Comparison of ENCODE assay signal across 19 cellular contexts in the genomic region with DNA sequence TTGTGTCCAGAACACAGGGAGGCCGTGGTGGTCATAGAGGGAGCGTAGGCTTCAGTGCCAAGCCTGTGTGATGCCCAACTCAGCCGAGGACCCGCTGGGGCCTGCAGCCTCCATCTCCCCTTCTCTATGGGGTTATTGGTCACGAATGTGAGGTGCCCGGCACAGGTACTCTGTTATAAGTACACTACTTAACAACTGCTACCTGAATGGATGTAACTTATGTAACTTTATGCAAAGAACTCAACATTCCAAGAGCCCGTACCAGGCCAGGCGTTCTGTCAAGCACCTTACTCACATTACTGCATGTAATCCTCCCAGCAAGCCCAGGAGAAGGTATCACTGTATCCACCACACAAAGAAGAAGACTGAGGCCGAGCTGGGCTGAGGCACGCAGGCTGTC. TPM values are rescaled to one million over a fixed set of nuclear protein-coding genes. Genes with fewer than 3 reads are reported as not detected.
DNase-seq lines count a peak whose midpoint lies in the region; ATAC-seq and TF ChIP-seq lines count a peak whose summit lies in the region.
"Had no signal": no experiment of that assay in that cellular context is flagged by ENCODE, and none has a peak within 500 bp of the region (broad histone marks: within the 10 kb centered on the region; RNA-seq: fewer than 3 reads in every experiment).

No MANE protein-coding gene starts in this region.

- H3K27ac ChIP-seq in Karpas-422 (ENCODE audit: low read length) (peak overlapping the region; percentile 12; the same call in 1 of the 2 replicates), neural progenitor cell (no peak overlapping the region), upper lobe of right lung (no peak overlapping the region)

- H3K36me3 ChIP-seq in Karpas-422 (ENCODE audit: insufficient read depth, low read length) (no peaks in the 10 kb centered on the region), neural progenitor cell (no peaks in the 10 kb centered on the region), upper lobe of right lung (no peaks in the 10 kb centered on the region)
- H3K36me3 ChIP-seq: HAP-1 had no signal

- no peak for TF ChIP-seq CTCF in natural killer cell (IDR thresholded peaks at IDR 0.05)
- TF ChIP-seq CTCF in neural progenitor cell (IDR thresholded peaks at IDR 0.05), result no peak
- no peak for TF ChIP-seq CTCF in upper lobe of right lung (IDR thresholded peaks at IDR 0.05)

- no peaks in the 10 kb centered on the region for H3K79me2 ChIP-seq in Karpas-422 (ENCODE audit: low read length)
- no peaks in the 10 kb centered on the region for H3K79me2 ChIP-seq in neural progenitor cell (ENCODE audit: low read depth)

- H3K4me3 ChIP-seq in Karpas-422 (ENCODE audit: low read length), result no peak overlapping the region
- H3K4me3 ChIP-seq in neural progenitor cell, result no peak overlapping the region
- H3K4me3 ChIP-seq in upper lobe of right lung, result no peak overlapping the region
- H3K4me3 ChIP-seq: GM23338, HAP-1 had no signal

- H3K27me3 Mint-ChIP-seq in natural killer cell treated with Interleukin-12 subunit alpha and Interleukin-12 subunit beta and Interleukin-15 and Interleukin-18, amount 100 ng/mL, for 72 hours, result peaks cover 4 to 7% of the 10 kb centered on the region in 2 donors
- H3K27me3 Mint-ChIP-seq in natural killer cell (ENCODE audit: low read depth in 2 of 2) (peaks cover 8 to 15% of the 10 kb centered on the region in 2 donors), neural progenitor cell (ENCODE audit: insufficient read depth, low read depth) (peaks cover 4% of the 10 kb centered on the region)

- no peaks in the 10 kb centered on the region for H3K36me3 Mint-ChIP-seq in natural killer cell treated with Interleukin-12 subunit alpha and Interleukin-12 subunit beta and Interleukin-15 and Interleukin-18, amount 100 ng/mL, for 72 hours
- H3K36me3 Mint-ChIP-seq in natural killer cell (no peaks in the 10 kb centered on the region), neural progenitor cell (no peaks in the 10 kb centered on the region)
- H3K36me3 Mint-ChIP-seq: CD4-positive, CD25-positive, alpha-beta regulatory T cell; CD8-positive, alpha-beta T cell had no signal

- DNase-seq in natural killer cell treated with Interleukin-12 subunit alpha and Interleukin-12 subunit beta and Interleukin-15 and Interleukin-18, amount 100 ng/mL, for 72 hours (ENCODE audit: low spot score), result peak; percentile 56
- no peak for DNase-seq in natural killer cell
- DNase-seq in Karpas-422, result no peak
- DNase-seq in neural progenitor cell (ENCODE audit: low spot score), result no peak
- DNase-seq in upper lobe of right lung, result no peak
- DNase-seq in HK-2 (ENCODE audit: unreplicated experiment), result no peak
- DNase-seq in GOT3 (lab: John Stamatoyannopoulos, UW), result no peak
- no peak for DNase-seq in NCI-H446 (lab: John Stamatoyannopoulos, UW)
- DNase-seq: C1 segment of cervical spinal cord; Caco-2; CD4-positive, CD25-positive, alpha-beta regulatory T cell; CD8-positive, alpha-beta T cell; DMS153; DND-41; HFFc6 had no signal

- H3K27ac Mint-ChIP-seq in natural killer cell treated with Interleukin-12 subunit alpha and Interleukin-12 subunit beta and Interleukin-15 and Interleukin-18, amount 100 ng/mL, for 72 hours, result no peak overlapping the region
- H3K27ac Mint-ChIP-seq in natural killer cell, result no peak overlapping the region
- no peak overlapping the region for H3K27ac Mint-ChIP-seq in neural progenitor cell
- H3K27ac Mint-ChIP-seq: CD4-positive, CD25-positive, alpha-beta regulatory T cell; CD8-positive, alpha-beta T cell; GM23338; HFFc6 had no signal

- intact Hi-C loops in natural killer cell (cut with micrococcal nuclease) (no loop called here), upper lobe of right lung (cut with DNase I) (no loop called here)

- H3K9me2 ChIP-seq in Karpas-422 (replicated peaks; ENCODE audit: insufficient read depth, low read length), result no peaks in the 10 kb centered on the region

- H3K9ac ChIP-seq in Karpas-422 (ENCODE audit: low read length) (no peak overlapping the region), neural progenitor cell (no peak overlapping the region)

- no peak overlapping the region for H3K4me3 Mint-ChIP-seq in natural killer cell treated with Interleukin-12 subunit alpha and Interleukin-12 subunit beta and Interleukin-15 and Interleukin-18, amount 100 ng/mL, for 72 hours
- H3K4me3 Mint-ChIP-seq in natural killer cell, result no peak overlapping the region
- no peak overlapping the region for H3K4me3 Mint-ChIP-seq in neural progenitor cell
- H3K4me3 Mint-ChIP-seq: CD4-positive, CD25-positive, alpha-beta regulatory T cell; CD8-positive, alpha-beta T cell; GM23338; HFFc6 had no signal

- H3F3A ChIP-seq in neural progenitor cell (ENCODE audit: low read depth), result peaks cover 4% of the 10 kb centered on the region

- H3K9me3 ChIP-seq in Karpas-422 (ENCODE audit: low read length), result no peaks in the 10 kb centered on the region
- H3K9me3 ChIP-seq in neural progenitor cell (ENCODE audit: low read depth), result no peaks in the 10 kb centered on the region
- no peaks in the 10 kb centered on the region for H3K9me3 ChIP-seq in upper lobe of right lung
- H3K9me3 ChIP-seq: Caco-2, HAP-1 had no signal

- H3K4me1 ChIP-seq in Karpas-422 (ENCODE audit: low read length) (peaks cover 37% of the 10 kb centered on the region), neural progenitor cell (peaks cover 28% of the 10 kb centered on the region), upper lobe of right lung (no peaks in the 10 kb centered on the region)
- H3K4me1 ChIP-seq: HAP-1 had no signal

- H3K4me2 ChIP-seq in Karpas-422 (ENCODE audit: low read depth, low read length, poor library complexity, severe bottlenecking), result no peak overlapping the region
- no peak overlapping the region for H3K4me2 ChIP-seq in neural progenitor cell
- H3K4me2 ChIP-seq: GM23338 had no signal

- no peaks in the 10 kb centered on the region for H3K4me1 Mint-ChIP-seq in natural killer cell treated with Interleukin-12 subunit alpha and Interleukin-12 subunit beta and Interleukin-15 and Interleukin-18, amount 100 ng/mL, for 72 hours (ENCODE audit: low read depth in 2 of 2)
- no peaks in the 10 kb centered on the region for H3K4me1 Mint-ChIP-seq in natural killer cell
- H3K4me1 Mint-ChIP-seq in neural progenitor cell, result peaks cover 9% of the 10 kb centered on the region
- H3K4me1 Mint-ChIP-seq: CD4-positive, CD25-positive, alpha-beta regulatory T cell had no signal

- no peaks in the 10 kb centered on the region for H4K20me1 ChIP-seq in Karpas-422 (ENCODE audit: insufficient read depth, low read depth, low read length)
- no peaks in the 10 kb centered on the region for H4K20me1 ChIP-seq in neural progenitor cell (ENCODE audit: low read depth)

- no peak for ATAC-seq in natural killer cell treated with Interleukin-12 subunit alpha and Interleukin-12 subunit beta and Interleukin-15 and Interleukin-18, amount 100 ng/mL, for 72 hours
- ATAC-seq in natural killer cell (no peak), upper lobe of right lung (peak; percentile 47)
- ATAC-seq: CD8-positive, alpha-beta T cell; GM23338 had no signal

- no peak overlapping the region for H2AFZ ChIP-seq in Karpas-422 (ENCODE audit: low read length)
- peak overlapping the region; percentile 17 for H2AFZ ChIP-seq in neural progenitor cell (replicated peaks)
- H2AFZ ChIP-seq: GM23338 had no signal

- no peaks in the 10 kb centered on the region for H3K27me3 ChIP-seq in Karpas-422 (ENCODE audit: low read length)
- H3K27me3 ChIP-seq in neural progenitor cell, result no peaks in the 10 kb centered on the region
- no peaks in the 10 kb centered on the region for H3K27me3 ChIP-seq in upper lobe of right lung

- H3K9me3 Mint-ChIP-seq in natural killer cell treated with Interleukin-12 subunit alpha and Interleukin-12 subunit beta and Interleukin-15 and Interleukin-18, amount 100 ng/mL, for 72 hours, result no peaks in the 10 kb centered on the region
- no peaks in the 10 kb centered on the region for H3K9me3 Mint-ChIP-seq in natural killer cell
- peaks cover 6% of the 10 kb centered on the region for H3K9me3 Mint-ChIP-seq in neural progenitor cell
- H3K9me3 Mint-ChIP-seq: CD8-positive, alpha-beta T cell had no signal

RNA-seq across cellular contexts. Expression of a gene that starts 24.5 kb away (rescaled TPM):
- not detected for total RNA-seq in natural killer cell treated with Interleukin-12 subunit alpha and Interleukin-12 subunit beta and Interleukin-15 and Interleukin-18, amount 100 ng/mL, for 72 hours
- total RNA-seq in natural killer cell (not detected), neural progenitor cell (ENCODE audit: low replicate concordance) (not detected in 2 replicates), upper lobe of right lung (not detected)
- 11.3 and 12.2 TPM in 2 replicates for total RNA-seq in Karpas-422 (2014; rRNA removed; shearing (Covaris generic); ENCODE audit: low replicate concordance)
- total RNA-seq: A172; A673; Caco-2; CD4-positive, CD25-positive, alpha-beta regulatory T cell; CD8-positive, alpha-beta T cell; GM23338; HFFc6 had no signal

Comparison
In these comparisons a context has a peak if more than half of its experiments do, and no peak if none do; other contexts are left out.
1. RNA of a gene that starts 24.5 kb away (total RNA-seq): 11.3 to 12.2 TPM in Karpas-422; not detected in natural killer cell treated with Interleukin-12 subunit alpha and Interleukin-12 subunit beta and Interleukin-15 and Interleukin-18, amount 100 ng/mL, for 72 hours, not detected in natural killer cell, not detected in neural progenitor cell and not detected in upper lobe of right lung (single experiment); every median in the first group is over 10 times any median in the second.